27 cellular contexts compared by ENCODE assay signal in genomic region chr1:150087415-150087814, GRCh38. TPM values are rescaled to one million over a fixed set of nuclear protein-coding genes. Genes with fewer than 3 reads are reported as not detected.
DNase-seq lines count a peak whose midpoint lies in the region; ATAC-seq, FAIRE-seq and TF ChIP-seq lines count a peak whose summit lies in the region.
"Had no signal": no experiment of that assay in that cellular context is flagged by ENCODE, and none has a peak within 500 bp of the region (broad histone marks: within the 10 kb centered on the region; RNA-seq: fewer than 3 reads in every experiment).

No MANE protein-coding gene starts in this region.

- DNase-seq in H54 (ENCODE audit: insufficient read length, low spot score) (no peak), K562 (ENCODE audit: extremely low read depth in 1 of 4, low spot score in 3 of 4) (no peak), memory B cell (ENCODE audit: low spot score in 2 of 2) (no peak), BE2C (no peak), left cardiac atrium (no peak)
- no peak for DNase-seq in activated T-cell treated with anti-CD3 and anti-CD28 coated beads, Interleukin-2, amount 50 U/mL, for 72 hours
- DNase-seq: AML-193; C1 segment of cervical spinal cord; CD4-positive, alpha-beta memory T cell; CD4-positive, CD25-positive, alpha-beta regulatory T cell; CD8-positive, alpha-beta memory T cell; COR-L47; DMS 273 treated with DMSO at 0.1 percent for 48 hours; DMS153; DMS53; DMS79; DND-41; EL; GDM1 had no signal

- H3K9me3 Mint-ChIP-seq in memory B cell, result no peaks in the 10 kb centered on the region
- H3K9me3 Mint-ChIP-seq in activated T-cell treated with anti-CD3 and anti-CD28 coated beads, Interleukin-2, amount 50 U/mL, for 72 hours, result no peaks in the 10 kb centered on the region
- H3K9me3 Mint-ChIP-seq: CD14-positive monocyte; CD4-positive, alpha-beta memory T cell; CD4-positive, CD25-positive, alpha-beta regulatory T cell; CD8-positive, alpha-beta memory T cell had no signal

- H3K4me1 ChIP-seq in K562 (replicated peaks in 1 of 2; ENCODE audit: control insufficient read depth in 2 of 2, insufficient read depth in 2 of 2, low read length in 2 of 2) (no peaks in the 10 kb centered on the region), BE2C (no peaks in the 10 kb centered on the region)
- H3K4me1 ChIP-seq: A549 had no signal

- 91% methylated on average over 2 of the region's 2 CpGs for WGBS in K562 (ENCODE audit: insufficient coverage, low coverage, missing lambda C conversion rate)

- H3K9me1 ChIP-seq in K562 (ENCODE audit: control insufficient read depth, insufficient read depth, low read length), result no peaks in the 10 kb centered on the region

- no TSS peak for BruUV-seq in K562 (replicated peaks; lab: Mats Ljungman, UMichigan)

- FAIRE-seq in H54 (lab: Jason Lieb, UNC) (peak; percentile 6), K562 (lab: Jason Lieb, UNC) (no peak)
- FAIRE-seq: GM12878, GM12892, GM18507 had no signal

- H3K27ac ChIP-seq in K562 (ENCODE audit: extremely low read depth, low read depth, low read length), result no peak overlapping the region
- H3K27ac ChIP-seq: 22Rv1, A549, BLaER1 had no signal

- H2AFZ ChIP-seq in K562 (ENCODE audit: low read depth, low read length), result no peak overlapping the region

- POLR2A ChIA-PET in K562 (lab: Yijun Ruan, JAX), result no interaction called here

- H3K36me3 ChIP-seq in K562 (ENCODE audit: control insufficient read depth, insufficient read depth, low read length), result peaks cover 50% of the 10 kb centered on the region
- peaks cover 11% of the 10 kb centered on the region for H3K36me3 ChIP-seq in BE2C

- H3K27me3 Mint-ChIP-seq in memory B cell, result no peaks in the 10 kb centered on the region
- H3K27me3 Mint-ChIP-seq in activated T-cell treated with anti-CD3 and anti-CD28 coated beads, Interleukin-2, amount 50 U/mL, for 72 hours (ENCODE audit: low read depth), result no peaks in the 10 kb centered on the region
- H3K27me3 Mint-ChIP-seq: B cell; CD4-positive, alpha-beta memory T cell; CD4-positive, CD25-positive, alpha-beta regulatory T cell; CD8-positive, alpha-beta memory T cell had no signal

- in situ Hi-C loops in K562 (cut with MboI), result no loop called here

- ATAC-seq in K562 (no peak), memory B cell (ENCODE audit: low read depth) (no peak), left cardiac atrium (no peak)
- ATAC-seq in activated T-cell treated with anti-CD3 and anti-CD28 coated beads, Interleukin-2, amount 50 U/mL, for 72 hours (replicated peaks in 1 of 2), result no peak
- ATAC-seq: A549, GM12878 had no signal

- H3K4me2 ChIP-seq in K562 (ENCODE audit: insufficient read depth, low read length), result no peak overlapping the region
- H3K4me2 ChIP-seq: A549, BLaER1 had no signal

- no peak for TF ChIP-seq CTCF in K562 (IDR thresholded peaks at IDR 0.05 in 2 of 3, conservative IDR thresholded peaks at IDR 0.05 in 1 of 3; ENCODE audit: insufficient read depth in 2 of 3, low read depth in 1 of 3, low read length in 3 of 3)
- no peak for TF ChIP-seq CTCF in BE2C (IDR thresholded peaks at IDR 0.05; ENCODE audit: low read depth, low read length)

- CTCF ChIA-PET in K562 (lab: Yijun Ruan, JAX; ENCODE audit: low intra/inter-chr PET ratio), result no interaction called here

- TF ChIP-seq EP300 in K562 (IDR thresholded peaks at IDR 0.05; ENCODE audit: low read length), result no peak

- H3K9me3 ChIP-seq in K562 (replicated peaks; ENCODE audit: control insufficient read depth, insufficient read depth, low read depth, low read length) (no peaks in the 10 kb centered on the region), BE2C (no peaks in the 10 kb centered on the region)
- H3K9me3 ChIP-seq: A549, BLaER1 had no signal

- peak overlapping the region; percentile 60 for H3K27ac Mint-ChIP-seq in memory B cell
- no peak overlapping the region for H3K27ac Mint-ChIP-seq in activated T-cell treated with anti-CD3 and anti-CD28 coated beads, Interleukin-2, amount 50 U/mL, for 72 hours
- H3K27ac Mint-ChIP-seq: CD4-positive, alpha-beta memory T cell had no signal

- H3K27me3 ChIP-seq in K562 (ENCODE audit: control insufficient read depth in 2 of 2, insufficient read depth in 2 of 2, low read length in 2 of 2) (no peaks in the 10 kb centered on the region), BE2C (no peaks in the 10 kb centered on the region)
- H3K27me3 ChIP-seq: BLaER1 had no signal

- TF ChIP-seq RAD21 in K562 (CRISPR knock-in tag; conservative IDR thresholded peaks at IDR 0.05 in 1 of 2, IDR thresholded peaks at IDR 0.05 in 1 of 2), result no peak

- H3K9ac ChIP-seq in K562 (ENCODE audit: insufficient read depth in 1 of 2, low read depth in 2 of 2, low read length in 2 of 2), result no peak overlapping the region
- H3K9ac ChIP-seq: BLaER1 had no signal

- no peaks in the 10 kb centered on the region for H3K79me2 ChIP-seq in K562 (ENCODE audit: control insufficient read depth, insufficient read depth, low read length)

- peaks cover 17% of the 10 kb centered on the region for H3K36me3 Mint-ChIP-seq in memory B cell
- peaks cover 0 to 9% of the 10 kb centered on the region in 2 donors for H3K36me3 Mint-ChIP-seq in activated T-cell treated with anti-CD3 and anti-CD28 coated beads, Interleukin-2, amount 50 U/mL, for 72 hours (ENCODE audit: insufficient read depth in 2 of 2)

- H3K4me3 Mint-ChIP-seq in memory B cell, result no peak overlapping the region
- no peak overlapping the region for H3K4me3 Mint-ChIP-seq in activated T-cell treated with anti-CD3 and anti-CD28 coated beads, Interleukin-2, amount 50 U/mL, for 72 hours
- H3K4me3 Mint-ChIP-seq: B cell; CD14-positive monocyte; CD4-positive, alpha-beta memory T cell; CD4-positive, CD25-positive, alpha-beta regulatory T cell; CD8-positive, alpha-beta memory T cell had no signal

- TF ChIP-seq POLR2A in H54 (IDR thresholded peaks at IDR 0.05; ENCODE audit: low read depth, low read length) (no peak), K562 (conservative IDR thresholded peaks at IDR 0.05) (no peak)

- no peak overlapping the region for H3K4me3 ChIP-seq in K562
- no peak overlapping the region for H3K4me3 ChIP-seq in BE2C (ENCODE audit: low read depth, low read length)
- H3K4me3 ChIP-seq: A549, BLaER1, GM12878 had no signal

- peaks cover 14% of the 10 kb centered on the region for H3K4me1 Mint-ChIP-seq in memory B cell
- peaks cover 4% of the 10 kb centered on the region for H3K4me1 Mint-ChIP-seq in activated T-cell treated with anti-CD3 and anti-CD28 coated beads, Interleukin-2, amount 50 U/mL, for 72 hours (ENCODE audit: low read depth)

- intact Hi-C loops in K562 (cut with micrococcal nuclease) (no loop called here), left cardiac atrium (cut with DNase I) (no loop called here)

- H4K20me1 ChIP-seq in K562 (replicated peaks; ENCODE audit: control insufficient read depth, insufficient read depth, low read length), result no peaks in the 10 kb centered on the region
- H4K20me1 ChIP-seq: BLaER1 had no signal

TF ChIP-seq in K562, 482 proteins besides CTCF, POLR2A, EP300 and RAD21:
- TF ChIP-seq, protein P1, sequence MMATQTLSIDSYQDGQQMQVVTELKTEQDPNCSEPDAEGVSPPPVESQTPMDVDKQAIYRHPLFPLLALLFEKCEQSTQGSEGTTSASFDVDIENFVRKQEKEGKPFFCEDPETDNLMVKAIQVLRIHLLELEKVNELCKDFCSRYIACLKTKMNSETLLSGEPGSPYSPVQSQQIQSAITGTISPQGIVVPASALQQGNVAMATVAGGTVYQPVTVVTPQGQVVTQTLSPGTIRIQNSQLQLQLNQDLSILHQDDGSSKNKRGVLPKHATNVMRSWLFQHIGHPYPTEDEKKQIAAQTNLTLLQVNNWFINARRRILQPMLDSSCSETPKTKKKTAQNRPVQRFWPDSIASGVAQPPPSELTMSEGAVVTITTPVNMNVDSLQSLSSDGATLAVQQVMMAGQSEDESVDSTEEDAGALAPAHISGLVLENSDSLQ (IDR thresholded peaks at IDR 0.05), result peak; percentile 44
- no peak for TF ChIP-seq ZNF197 (CRISPR knock-in tag; IDR thresholded peaks at IDR 0.05; ENCODE audit: low read depth)

RNA-seq across cellular contexts. Expression of gene VPS45, which starts 19.8 kb away (rescaled TPM):
- 62.1 and 168 TPM in 2 replicates for total RNA-seq in K562 (2011; cell fraction: chromatin; rRNA removed; ENCODE audit: low replicate concordance)
- total RNA-seq in K562 (2011; cell fraction: nucleolus; rRNA removed), result 28.7 and 34.9 TPM in 2 replicates
- 61.0 and 81.9 TPM in 2 replicates for total RNA-seq in K562 (2011; cell fraction: nucleoplasm; rRNA removed)
- total RNA-seq in K562 (2014; rRNA removed) (17.9 and 21.3 TPM in 2 replicates), K562 (2014; rRNA removed; fragmentation: Illumina TruSeq; extraction: Trizol) (42.6 and 44.6 TPM in 2 replicates), K562 (2015; rRNA removed; fragmentation: Illumina TruSeq; extraction: Trizol) (34.1 and 34.4 TPM in 2 replicates), K562 (2021) (27.0 and 27.4 TPM in 2 replicates), left cardiac atrium (10 to 100 TPM; 39.3 to 40.2 TPM)
- polyA plus RNA-seq in K562 (2011; rRNA removed) (37.1 and 48.2 TPM in 2 replicates), K562 (2014; fragmentation: Illumina TruSeq; extraction: Trizol) (30.8 and 38.3 TPM in 2 replicates), K562 (2014; fragmentation: Nextera tagmentation; extraction: Ambion mirVana) (10 to 100 TPM; 21.3 to 43.6 TPM), K562 (2014; rRNA removed) (24.1 and 31.5 TPM in 2 replicates)
- 13.3 and 19.3 TPM in 2 replicates for polyA plus RNA-seq in K562 (2011; cell fraction: cytosol; rRNA removed)
- polyA plus RNA-seq in K562 (2011; cell fraction: nucleus; rRNA removed), result 47.8 and 80.7 TPM in 2 replicates
- polyA plus RNA-seq in K562 (2012), result 27.7 and 37.9 TPM in 2 replicates
- polyA minus RNA-seq in K562 (2011; rRNA and poly(A)+ RNA removed), result 52.9 and 57.7 TPM in 2 replicates
- polyA minus RNA-seq in K562 (2011; cell fraction: cytosol; rRNA and poly(A)+ RNA removed), result 14.2 and 14.5 TPM in 2 replicates
- polyA minus RNA-seq in K562 (2011; cell fraction: nucleus; rRNA and poly(A)+ RNA removed), result 30.6 and 73.8 TPM in 2 replicates
- polyA plus RNA-seq in BE2C (2012; ENCODE audit: insufficient read depth, insufficient read length, low read depth), result 27.2 TPM
- total RNA-seq in activated T-cell treated with anti-CD3 and anti-CD28 coated beads, Interleukin-2, amount 50 U/mL, for 72 hours, result 10 to 100 TPM; 32.4 to 35.4 TPM
